In genomic region chr1:66360285-66360724, GRCh38 we compare ENCODE assay signal across 8 cellular contexts.
DNase-seq lines count a peak whose midpoint lies in the region; ATAC-seq and TF ChIP-seq lines count a peak whose summit lies in the region.

No MANE protein-coding gene starts in this region.

- no peaks in the 10 kb centered on the region for H3K9me2 ChIP-seq in Karpas-422 (replicated peaks; ENCODE audit: insufficient read depth, low read length)

- no peaks in the 10 kb centered on the region for H3K9me3 Mint-ChIP-seq in brain

- H3K4me3 ChIP-seq in BE2C (ENCODE audit: low read depth, low read length) (no peak overlapping the region), Karpas-422 (ENCODE audit: low read length) (no peak overlapping the region)

- peak overlapping the region; percentile 45 for H3K4me2 ChIP-seq in Karpas-422 (ENCODE audit: low read depth, low read length, poor library complexity, severe bottlenecking)

- H3K9me3 ChIP-seq in BE2C (no peaks in the 10 kb centered on the region), Karpas-422 (ENCODE audit: low read length) (no peaks in the 10 kb centered on the region)

- H2AFZ ChIP-seq in Karpas-422 (ENCODE audit: low read length) = no peak overlapping the region

- H3K4me3 Mint-ChIP-seq in brain = peak overlapping the region; percentile 12 to 72 (median 42)

- H3K27ac ChIP-seq in Karpas-422 (ENCODE audit: low read length) = peak overlapping the region; percentile 25; the same call in 1 of the 2 replicates

- TF ChIP-seq CTCF in BE2C (IDR thresholded peaks at IDR 0.05; ENCODE audit: low read depth, low read length) (peak; percentile 18; the same call in 1 of the 2 replicates), brain (conservative IDR thresholded peaks at IDR 0.05) (peak in 1 of 2 experiments; percentile 23)

- H4K20me1 ChIP-seq in Karpas-422 (ENCODE audit: insufficient read depth, low read depth, low read length) = no peaks in the 10 kb centered on the region

- peak overlapping the region; percentile 23 for H3K9ac ChIP-seq in Karpas-422 (ENCODE audit: low read length)

- H3K4me1 Mint-ChIP-seq in brain = peaks cover 64% of the 10 kb centered on the region

- no peaks in the 10 kb centered on the region for H3K79me2 ChIP-seq in Karpas-422 (ENCODE audit: low read length)

- peak overlapping the region in 4 of 5 experiments; percentile 67 to 89 (median 83) for H3K27ac Mint-ChIP-seq in brain

- ATAC-seq in GM18519 (IDR thresholded peaks at IDR 0.05; ENCODE audit: low FRiP score, unreplicated experiment) (peak; percentile 34), GM19324 (IDR thresholded peaks at IDR 0.05; ENCODE audit: low FRiP score, unreplicated experiment) (no peak)

- H3K36me3 ChIP-seq in BE2C = no peaks in the 10 kb centered on the region; the same call in 1 of the 2 replicates
- peaks cover 3% of the 10 kb centered on the region; the same call in 1 of the 2 replicates for H3K36me3 ChIP-seq in Karpas-422 (ENCODE audit: insufficient read depth, low read length)

- peaks cover 41% of the 10 kb centered on the region for H3K36me3 Mint-ChIP-seq in brain

- DNase-seq in BE2C = peak; percentile 64
- DNase-seq in Karpas-422 = peak; percentile 79
- no peak for DNase-seq in T-helper 1 cell
- no peak for DNase-seq in NK-92 treated with Interleukin-12 subunit alpha and Interleukin-12 subunit beta, amount 100 ng/mL, for 24 hours (lab: John Stamatoyannopoulos, UW)
- DNase-seq in midbrain (lab: John Stamatoyannopoulos, UW) = no peak

- H3K4me1 ChIP-seq in BE2C = peaks cover 6% of the 10 kb centered on the region; the same call in 1 of the 2 replicates
- peaks cover 46% of the 10 kb centered on the region for H3K4me1 ChIP-seq in Karpas-422 (ENCODE audit: low read length)

- H3K27me3 ChIP-seq in BE2C = no peaks in the 10 kb centered on the region
- H3K27me3 ChIP-seq in Karpas-422 (ENCODE audit: low read length) = no peaks in the 10 kb centered on the region

- no peaks in the 10 kb centered on the region for H3K27me3 Mint-ChIP-seq in brain

Comparison
In these comparisons a context has a peak if more than half of its experiments do, and no peak if none do; other contexts are left out.
1. DNase-seq: peak in BE2C (single experiment) and Karpas-422 (single experiment); none in T-helper 1 cell (0 of 5), NK-92 treated with Interleukin-12 subunit alpha and Interleukin-12 subunit beta, amount 100 ng/mL, for 24 hours (single experiment) and midbrain (single experiment).